9 cellular contexts compared by ENCODE assay signal in genomic region chr2:174835797-174836255, GRCh38.
DNase-seq lines count a peak whose midpoint lies in the region; ATAC-seq and TF ChIP-seq lines count a peak whose summit lies in the region.
"Had no signal": no experiment of that assay in that cellular context is flagged by ENCODE, and none has a peak within 500 bp of the region (broad histone marks: within the 10 kb centered on the region; RNA-seq: fewer than 3 reads in every experiment).

No MANE protein-coding gene starts in this region.

- H3K4me1 Mint-ChIP-seq in activated naive CD8-positive, alpha-beta T cell treated with anti-CD3 and anti-CD28 coated beads, Interleukin-2, amount 10 ng/mL, durations not matched to agents 7 days and 5 days = peaks cover 18% of the 10 kb centered on the region

- no peak for TF ChIP-seq CTCF in retinal pigment epithelial cell (conservative IDR thresholded peaks at IDR 0.05; ENCODE audit: low read depth, low read length)

- peaks cover 14% of the 10 kb centered on the region for H3K36me3 Mint-ChIP-seq in activated naive CD8-positive, alpha-beta T cell treated with anti-CD3 and anti-CD28 coated beads, Interleukin-2, amount 10 ng/mL, durations not matched to agents 7 days and 5 days

- H3K27ac Mint-ChIP-seq in activated naive CD8-positive, alpha-beta T cell treated with anti-CD3 and anti-CD28 coated beads, Interleukin-2, amount 10 ng/mL, durations not matched to agents 7 days and 5 days = no peak overlapping the region

- POLR2A ChIA-PET in activated naive CD8-positive, alpha-beta T cell treated with anti-CD3 and anti-CD28 coated beads, Interleukin-2, amount 10 ng/mL, durations not matched to agents 7 days and 5 days (lab: Charles Lee) = no interaction called here

- no peak for DNase-seq in activated naive CD8-positive, alpha-beta T cell treated with anti-CD3 and anti-CD28 coated beads, Interleukin-2, amount 10 ng/mL, durations not matched to agents 7 days and 5 days
- DNase-seq in retinal pigment epithelial cell (ENCODE audit: low read depth) (peak; percentile 26), NOMO-1 (lab: John Stamatoyannopoulos, UW; ENCODE audit: unreplicated experiment in 2 of 2) (no peak), NCI-H526 (lab: John Stamatoyannopoulos, UW) (no peak), dermis blood vessel endothelial cell (no peak)

- no peak overlapping the region for H3K4me3 ChIP-seq in retinal pigment epithelial cell (ENCODE audit: low read length)
- H3K4me3 ChIP-seq: adrenal gland had no signal

- no peaks in the 10 kb centered on the region for H3K27me3 Mint-ChIP-seq in activated naive CD8-positive, alpha-beta T cell treated with anti-CD3 and anti-CD28 coated beads, Interleukin-2, amount 10 ng/mL, durations not matched to agents 7 days and 5 days

- peak overlapping the region; percentile 17 for H3K4me3 Mint-ChIP-seq in activated naive CD8-positive, alpha-beta T cell treated with anti-CD3 and anti-CD28 coated beads, Interleukin-2, amount 10 ng/mL, durations not matched to agents 7 days and 5 days

- H3K9me3 Mint-ChIP-seq in activated naive CD8-positive, alpha-beta T cell treated with anti-CD3 and anti-CD28 coated beads, Interleukin-2, amount 10 ng/mL, durations not matched to agents 7 days and 5 days = peaks cover 8% of the 10 kb centered on the region

- ATAC-seq in GM18498 (IDR thresholded peaks at IDR 0.05; ENCODE audit: unreplicated experiment) (peak; percentile 66), HG03045 (IDR thresholded peaks at IDR 0.05; ENCODE audit: unreplicated experiment) (peak; percentile 88), GM18867 (IDR thresholded peaks at IDR 0.05; ENCODE audit: unreplicated experiment) (no peak)
- peak; percentile 36 for ATAC-seq in activated naive CD8-positive, alpha-beta T cell treated with anti-CD3 and anti-CD28 coated beads, Interleukin-2, amount 10 ng/mL, durations not matched to agents 7 days and 5 days (ENCODE audit: low read depth)
